ENCODE assay signal across 10 cellular contexts in the genomic region with DNA sequence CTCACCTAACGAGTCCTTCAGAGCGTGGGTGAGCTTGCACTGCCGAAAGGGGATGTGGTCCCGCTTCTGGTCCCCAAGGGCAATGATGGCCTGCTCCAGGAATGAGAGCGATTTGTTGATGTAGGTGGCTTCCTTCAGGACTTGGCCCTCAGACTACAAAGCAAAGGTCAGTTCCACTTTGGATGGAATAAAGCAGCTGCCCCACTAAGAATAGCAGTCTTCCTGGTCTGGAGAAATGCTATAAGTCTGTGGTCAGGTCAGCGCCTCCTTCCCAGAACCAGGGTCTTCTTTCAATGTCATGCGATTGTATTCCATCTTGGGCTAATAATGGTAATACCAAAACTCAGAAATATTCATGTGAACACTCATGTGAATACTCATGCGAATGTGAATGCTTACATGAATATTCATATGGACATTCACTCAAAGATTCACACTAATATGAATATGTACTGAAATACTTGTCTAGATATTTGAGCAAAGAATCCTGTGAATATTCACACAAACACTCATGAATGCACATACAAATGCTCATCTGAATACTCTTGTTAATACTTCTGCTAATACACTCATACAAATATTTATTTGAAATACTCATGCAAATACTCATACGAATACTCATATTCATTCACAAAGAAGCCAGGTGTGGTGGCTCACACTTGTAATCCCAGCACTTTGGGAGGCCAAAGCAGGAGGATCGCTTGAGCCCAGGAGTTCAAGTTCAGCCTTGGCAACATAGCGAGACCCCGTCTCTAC. TPM values are rescaled to one million over a fixed set of nuclear protein-coding genes. Genes with fewer than 3 reads are reported as not detected.
"Had no signal": no experiment of that assay in that cellular context is flagged by ENCODE, and none has a peak within 500 bp of the region (broad histone marks: within the 10 kb centered on the region; RNA-seq: fewer than 3 reads in every experiment).

No MANE protein-coding gene starts in this region.

- H3K36me3 ChIP-seq: ascending aorta, breast epithelium, right atrium auricular region, thoracic aorta had no signal

- H3K9me3 ChIP-seq: ascending aorta, breast epithelium, gastroesophageal sphincter, right atrium auricular region, thoracic aorta had no signal

- H3K27ac Mint-ChIP-seq: activated naive CD8-positive, alpha-beta T cell treated with anti-CD3 and anti-CD28 coated beads, Interleukin-2, amount 50 U/mL, for 24 hours; activated T-helper 1 cell treated with anti-CD3 and anti-CD28 coated beads, Interleukin-12 subunit alpha, Interleukin-12 subunit beta, Interleukin-2, Interleukin-4 antibody, amounts not matched to agents 30 ng/mL and 10 ng/mL and 1 ng/mL, durations not matched to agents 14 hours and 24 hours and 36 hours; endodermal cell had no signal

- H3K27ac ChIP-seq: ascending aorta, gastroesophageal sphincter, thoracic aorta had no signal

- H3K4me3 Mint-ChIP-seq: activated naive CD8-positive, alpha-beta T cell treated with anti-CD3 and anti-CD28 coated beads, Interleukin-2, amount 50 U/mL, for 24 hours; activated T-helper 1 cell treated with anti-CD3 and anti-CD28 coated beads, Interleukin-12 subunit alpha, Interleukin-12 subunit beta, Interleukin-2, Interleukin-4 antibody, amounts not matched to agents 30 ng/mL and 10 ng/mL and 1 ng/mL, durations not matched to agents 14 hours and 24 hours and 36 hours; endodermal cell; nephron had no signal

- FAIRE-seq: islet of Langerhans had no signal

- H3K27me3 ChIP-seq: ascending aorta, breast epithelium, gastroesophageal sphincter, right atrium auricular region had no signal

- H3K9me3 Mint-ChIP-seq: activated naive CD8-positive, alpha-beta T cell treated with anti-CD3 and anti-CD28 coated beads, Interleukin-2, amount 50 U/mL, for 24 hours; activated T-helper 1 cell treated with anti-CD3 and anti-CD28 coated beads, Interleukin-12 subunit alpha, Interleukin-12 subunit beta, Interleukin-2, Interleukin-4 antibody, amounts not matched to agents 30 ng/mL and 10 ng/mL and 1 ng/mL, durations not matched to agents 14 hours and 24 hours and 36 hours; endodermal cell; nephron had no signal

- H3K4me1 ChIP-seq: breast epithelium, gastroesophageal sphincter had no signal

- H3K27me3 Mint-ChIP-seq: activated naive CD8-positive, alpha-beta T cell treated with anti-CD3 and anti-CD28 coated beads, Interleukin-2, amount 50 U/mL, for 24 hours had no signal

- DNase-seq: endodermal cell had no signal

- H3K4me3 ChIP-seq: ascending aorta, breast epithelium, gastroesophageal sphincter, right atrium auricular region, thoracic aorta had no signal

RNA-seq across cellular contexts. Expression of a gene that starts 16.7 kb away (rescaled TPM):
- total RNA-seq: ascending aorta had no signal
